21 cellular contexts compared by ENCODE assay signal in the genomic region with DNA sequence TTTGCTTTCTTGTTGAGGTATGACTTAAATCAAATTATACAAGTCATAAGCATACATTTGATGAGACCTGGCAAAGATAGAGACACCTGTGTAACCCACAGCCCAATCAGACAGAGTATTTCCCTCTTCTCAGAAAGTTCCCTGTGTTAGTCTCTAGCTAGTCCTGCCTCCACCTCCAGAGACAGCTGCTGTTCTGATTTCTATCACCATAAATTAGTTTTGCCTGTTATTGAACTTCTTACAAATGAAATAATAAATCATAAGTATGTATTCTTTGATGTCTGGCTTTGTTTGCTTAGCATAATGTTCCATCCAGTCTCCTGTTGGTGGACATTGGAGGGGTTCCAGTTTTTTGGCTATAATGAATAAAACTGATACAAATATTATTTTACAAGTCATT.
DNase-seq lines count a peak whose midpoint lies in the region; TF ChIP-seq lines count a peak whose summit lies in the region.
"Had no signal": no experiment of that assay in that cellular context is flagged by ENCODE, and none has a peak within 500 bp of the region (broad histone marks: within the 10 kb centered on the region; RNA-seq: fewer than 3 reads in every experiment).

No MANE protein-coding gene starts in this region.

- TF ChIP-seq RAD21 in SK-N-SH (IDR thresholded peaks at IDR 0.05; ENCODE audit: low read length) = peak; percentile 47

- DNase-seq in BE2C = peak; percentile 55
- DNase-seq in NCI-H69 (lab: John Stamatoyannopoulos, UW) = peak; percentile 74
- DNase-seq in SK-N-SH = peak; percentile 41
- no peak for DNase-seq in hepatocyte (ENCODE audit: low spot score)
- no peak for DNase-seq in NCI-H187 (lab: John Stamatoyannopoulos, UW)
- DNase-seq in MM.1S = no peak
- no peak for DNase-seq in H9
- DNase-seq in activated effector memory CD4-positive, alpha-beta T cell treated with Interleukin-2 at 50 U/mL for 16 hours = no peak
- DNase-seq: Caco-2; CD8-positive, alpha-beta T cell; NCI-H1436; NCI-H187 treated with DMSO at 0.1 percent for 48 hours; NCI-H2171 treated with DMSO at 0.1 percent for 48 hours; NCI-H345; NCI-H510A treated with DMSO at 0.1 percent for 48 hours; NCI-H748 treated with DMSO at 0.1 percent for 48 hours; NK-92 treated with Interleukin-12 subunit alpha and Interleukin-12 subunit beta, amount 100 ng/mL, for 24 hours; PC-3 had no signal

- H4K8ac ChIP-seq in H9 (replicated peaks; ENCODE audit: insufficient read length, low read depth, low read length) = no peak overlapping the region

- H2AK5ac ChIP-seq in H9 (ENCODE audit: insufficient read length, low read length) = no peak overlapping the region

- H3F3A ChIP-seq in SK-N-SH (replicated peaks; ENCODE audit: insufficient read depth) (no peaks in the 10 kb centered on the region), MM.1S (ENCODE audit: insufficient read depth, low read length) (no peaks in the 10 kb centered on the region)

- no peak overlapping the region for H3K14ac ChIP-seq in H9 (ENCODE audit: insufficient read depth, low read length)

- TF ChIP-seq CTCF in BE2C (IDR thresholded peaks at IDR 0.05; ENCODE audit: low read depth, low read length) (no peak), SK-N-SH (IDR thresholded peaks at IDR 0.05) (no peak), hepatocyte (IDR thresholded peaks at IDR 0.05; ENCODE audit: poor library complexity) (no peak), MM.1S (IDR thresholded peaks at IDR 0.05; ENCODE audit: low read length) (no peak), H9 (conservative IDR thresholded peaks at IDR 0.05) (no peak)

- H3K4me3 ChIP-seq in BE2C (ENCODE audit: low read depth, low read length) = no peak overlapping the region
- no peak overlapping the region for H3K4me3 ChIP-seq in SK-N-SH (ENCODE audit: low read depth in 2 of 2, low read length in 1 of 2)
- H3K4me3 ChIP-seq in hepatocyte = no peak overlapping the region
- no peak overlapping the region for H3K4me3 ChIP-seq in MM.1S (ENCODE audit: low read length)
- H3K4me3 ChIP-seq: A549, SJSA1 had no signal

- no peak overlapping the region for H4K5ac ChIP-seq in H9 (ENCODE audit: insufficient read length, low read depth, low read length)

- no peaks in the 10 kb centered on the region for H3K79me1 ChIP-seq in H9 (ENCODE audit: insufficient read depth, low read depth, low read length, poor library complexity, severe bottlenecking)

- no peak overlapping the region for H3K56ac ChIP-seq in H9 (ENCODE audit: insufficient read length, low read depth, low read length)

- peaks cover 9 to 12% (median 10%) of the 10 kb centered on the region in 3 experiments for H3K36me3 Mint-ChIP-seq in H9 (ENCODE audit: insufficient read depth in 1 of 3, low read depth in 3 of 3)
- H3K36me3 Mint-ChIP-seq: CD8-positive, alpha-beta T cell had no signal

- H3K27ac ChIP-seq in SK-N-SH (ENCODE audit: low read depth in 2 of 2, low read length in 1 of 2) = peak overlapping the region; percentile 10 to 100; a peak in 3 of 4 replicates
- no peak overlapping the region for H3K27ac ChIP-seq in hepatocyte
- no peak overlapping the region for H3K27ac ChIP-seq in MM.1S (ENCODE audit: low read length)
- H3K27ac ChIP-seq in H9 (ENCODE audit: insufficient read length, low read depth, low read length) = no peak overlapping the region
- H3K27ac ChIP-seq: A549, C4-2B, SJSA1 had no signal

- H3K27me3 Mint-ChIP-seq in H9 (ENCODE audit: low read depth) = no peaks in the 10 kb centered on the region

- H4K91ac ChIP-seq in H9 (ENCODE audit: insufficient read length, low read depth, low read length) = no peak overlapping the region

- H3K4me2 ChIP-seq in SK-N-SH = no peak overlapping the region
- H3K4me2 ChIP-seq in hepatocyte = peak overlapping the region; percentile 38
- no peak overlapping the region for H3K4me2 ChIP-seq in MM.1S (ENCODE audit: low read depth, low read length)
- no peak overlapping the region for H3K4me2 ChIP-seq in H9 (ENCODE audit: insufficient read depth, insufficient read length, low read length)
- H3K4me2 ChIP-seq: A549 had no signal

- no peak overlapping the region for H3K18ac ChIP-seq in H9 (ENCODE audit: insufficient read length, low read depth, low read length)

- H3K9me3 Mint-ChIP-seq in H9 = peaks cover 8 to 19% of the 10 kb centered on the region in 2 experiments
- H3K9me3 Mint-ChIP-seq: CD8-positive, alpha-beta T cell had no signal

- no peak overlapping the region for H3K4ac ChIP-seq in H9 (ENCODE audit: low read depth, low read length)

- POLR2A ChIA-PET in SK-N-SH (lab: Yijun Ruan, JAX) = interaction anchor here (1.7 to 2.3 kb wide), 4 partner anchors 28 to 120 kb away, joined by 4 to 12 read pairs (median 6); no protein-coding TSS in a partner anchor

- no peak overlapping the region for H3K4me3 Mint-ChIP-seq in H9
- H3K4me3 Mint-ChIP-seq: CD8-positive, alpha-beta T cell had no signal

- H2AFZ ChIP-seq in SK-N-SH (ENCODE audit: low read depth) (no peak overlapping the region), hepatocyte (no peak overlapping the region), MM.1S (ENCODE audit: low read length) (no peak overlapping the region), H9 (ENCODE audit: low read length) (no peak overlapping the region)

- no peaks in the 10 kb centered on the region; the same call in 1 of the 2 replicates for H3K9me3 ChIP-seq in BE2C
- no peaks in the 10 kb centered on the region for H3K9me3 ChIP-seq in SK-N-SH
- no peaks in the 10 kb centered on the region for H3K9me3 ChIP-seq in hepatocyte (ENCODE audit: low read depth)
- no peaks in the 10 kb centered on the region for H3K9me3 ChIP-seq in MM.1S (replicated peaks; ENCODE audit: insufficient read depth, low read length)
- H3K9me3 ChIP-seq in H9 (ENCODE audit: control insufficient read depth, low read depth, low read length) = peaks cover under 1% of the 10 kb centered on the region
- H3K9me3 ChIP-seq: A549, Caco-2, SJSA1 had no signal

- H3K4me1 ChIP-seq in BE2C (peaks cover 25% of the 10 kb centered on the region), SK-N-SH (ENCODE audit: control insufficient read depth in 1 of 2, insufficient read depth in 2 of 2, low read depth in 1 of 2, low read length in 1 of 2) (peaks cover 0 to 21% of the 10 kb centered on the region in 2 experiments; a peak in 2 of 4 replicates), hepatocyte (ENCODE audit: insufficient read depth) (no peaks in the 10 kb centered on the region), MM.1S (ENCODE audit: low read length) (no peaks in the 10 kb centered on the region), H9 (ENCODE audit: insufficient read depth, low read length) (no peaks in the 10 kb centered on the region)
- H3K4me1 ChIP-seq: A549, Caco-2, SJSA1 had no signal

- H4K20me1 ChIP-seq in SK-N-SH (ENCODE audit: insufficient read depth) (no peaks in the 10 kb centered on the region), hepatocyte (ENCODE audit: insufficient read depth, poor library complexity, severe bottlenecking) (no peaks in the 10 kb centered on the region), MM.1S (ENCODE audit: insufficient read depth, low read length) (no peaks in the 10 kb centered on the region), H9 (ENCODE audit: control insufficient read depth, insufficient read depth, insufficient read length) (no peaks in the 10 kb centered on the region)

- TF ChIP-seq EP300 in SK-N-SH (IDR thresholded peaks at IDR 0.05; ENCODE audit: borderline replicate concordance in 1 of 2, low read depth in 1 of 2, low read length in 1 of 2) = peak in 1 of 2 experiments; percentile 95; a peak in 2 of 4 replicates

- H3K36me3 ChIP-seq in BE2C (no peaks in the 10 kb centered on the region), SK-N-SH (replicated peaks in 1 of 2; ENCODE audit: control insufficient read depth in 1 of 2, insufficient read depth in 2 of 2, low read length in 1 of 2) (no peaks in the 10 kb centered on the region), hepatocyte (replicated peaks; ENCODE audit: insufficient read depth, low read depth) (no peaks in the 10 kb centered on the region), MM.1S (replicated peaks; ENCODE audit: insufficient read depth, low read length) (no peaks in the 10 kb centered on the region)
- H3K36me3 ChIP-seq: SJSA1 had no signal

- H2BK120ac ChIP-seq in H9 (ENCODE audit: low read depth, low read length, poor library complexity, severe bottlenecking) = no peak overlapping the region

- CTCF ChIA-PET in SK-N-SH (lab: Yijun Ruan, JAX) = interaction anchor here (1.2 to 6.0 kb wide), 11 partner anchors 13 to 120 kb away, joined by 3 to 30 read pairs (median 8); no protein-coding TSS in a partner anchor

- no peak overlapping the region for H3K23ac ChIP-seq in H9 (ENCODE audit: insufficient read length, low read depth, low read length)

- H3K9ac ChIP-seq in SK-N-SH = no peak overlapping the region
- H3K9ac ChIP-seq in MM.1S (ENCODE audit: low read length) = no peak overlapping the region
- no peak overlapping the region for H3K9ac ChIP-seq in H9 (ENCODE audit: extremely low read depth, insufficient read length, low read length)

- no peaks in the 10 kb centered on the region for H3K27me3 ChIP-seq in BE2C
- no peaks in the 10 kb centered on the region for H3K27me3 ChIP-seq in SK-N-SH (ENCODE audit: insufficient read depth)
- no peaks in the 10 kb centered on the region for H3K27me3 ChIP-seq in hepatocyte
- no peaks in the 10 kb centered on the region for H3K27me3 ChIP-seq in MM.1S (replicated peaks; ENCODE audit: insufficient read depth, low read length)
- H3K27me3 ChIP-seq in H9 (ENCODE audit: insufficient read depth, low read length) = no peaks in the 10 kb centered on the region
- H3K27me3 ChIP-seq: SJSA1 had no signal

- H3K4me1 Mint-ChIP-seq in H9 = peaks cover 6 to 9% of the 10 kb centered on the region in 2 experiments

- no peak overlapping the region for H2BK20ac ChIP-seq in H9 (ENCODE audit: low read depth, low read length, poor library complexity, severe bottlenecking)

- H3K9me2 ChIP-seq in SK-N-SH (no peaks in the 10 kb centered on the region), hepatocyte (replicated peaks; ENCODE audit: insufficient read depth) (no peaks in the 10 kb centered on the region), MM.1S (replicated peaks; ENCODE audit: insufficient read depth, low read length) (no peaks in the 10 kb centered on the region)

- no peaks in the 10 kb centered on the region for H3K79me2 ChIP-seq in SK-N-SH (ENCODE audit: insufficient read depth)
- no peaks in the 10 kb centered on the region for H3K79me2 ChIP-seq in hepatocyte
- H3K79me2 ChIP-seq in MM.1S (ENCODE audit: low read length) = no peaks in the 10 kb centered on the region
- no peaks in the 10 kb centered on the region for H3K79me2 ChIP-seq in H9 (ENCODE audit: insufficient read depth, low read length)

- no peaks in the 10 kb centered on the region for H3K23me2 ChIP-seq in H9 (ENCODE audit: insufficient read length, low read depth, low read length, poor library complexity, severe bottlenecking)

- no peak overlapping the region for H2BK15ac ChIP-seq in H9 (ENCODE audit: low read depth, low read length)

- no peak overlapping the region for H2BK5ac ChIP-seq in H9 (ENCODE audit: insufficient read length, low read length)

- no peak overlapping the region for H3T11ph ChIP-seq in H9 (ENCODE audit: low read length)

- H3K27ac Mint-ChIP-seq in H9 = no peak overlapping the region
- H3K27ac Mint-ChIP-seq: CD8-positive, alpha-beta T cell had no signal

- no peak overlapping the region for H2BK12ac ChIP-seq in H9 (ENCODE audit: insufficient read length, low read depth, low read length)

Comparison
In these comparisons a context has a peak if more than half of its experiments do, and no peak if none do; other contexts are left out.
1. DNase-seq: peak in BE2C (single experiment), NCI-H69 (single experiment) and SK-N-SH (single experiment); none in hepatocyte (single experiment), NCI-H187 (0 of 2), MM.1S (single experiment), H9 (single experiment) and activated effector memory CD4-positive, alpha-beta T cell treated with Interleukin-2 at 50 U/mL for 16 hours (single experiment).
2. H3K27ac ChIP-seq: peak in SK-N-SH (2 of 2); none in hepatocyte (single experiment), MM.1S (single experiment) and H9 (single experiment).